10 cellular contexts compared by ENCODE assay signal in genomic region chr18:8603663-8604520, GRCh38. TPM values are rescaled to one million over a fixed set of nuclear protein-coding genes. Genes with fewer than 3 reads are reported as not detected.
A peak's percentile ranks its signal among the peaks of the same experiment; 100 is the strongest.
DNase-seq lines count a peak whose midpoint lies in the region; ATAC-seq and TF ChIP-seq lines count a peak whose summit lies in the region.
"Had no signal": no experiment of that assay in that cellular context is flagged by ENCODE, and none has a peak within 500 bp of the region (broad histone marks: within the 10 kb centered on the region; RNA-seq: fewer than 3 reads in every experiment).

No MANE protein-coding gene starts in this region.

- no peaks in the 10 kb centered on the region for H3K36me3 Mint-ChIP-seq in stimulated activated naive CD8-positive, alpha-beta T cell treated with anti-CD3 and anti-CD28 coated beads, Interleukin-15, Interleukin-2, amounts not matched to agents 100 ng/mL and 50 ng/mL, for 24 hours (ENCODE audit: low read depth)

- H3K27ac Mint-ChIP-seq in stimulated activated naive CD8-positive, alpha-beta T cell treated with anti-CD3 and anti-CD28 coated beads, Interleukin-15, Interleukin-2, amounts not matched to agents 100 ng/mL and 50 ng/mL, for 24 hours: no peak overlapping the region

- no peaks in the 10 kb centered on the region for H3K9me2 ChIP-seq in hepatocyte (replicated peaks; ENCODE audit: insufficient read depth)

- H3K27ac ChIP-seq in hepatocyte: no peak overlapping the region

- no peaks in the 10 kb centered on the region for H4K20me1 ChIP-seq in hepatocyte (ENCODE audit: insufficient read depth, poor library complexity, severe bottlenecking)

- ATAC-seq in stimulated activated naive CD8-positive, alpha-beta T cell treated with anti-CD3 and anti-CD28 coated beads, Interleukin-15, Interleukin-2, amounts not matched to agents 100 U/mL and 50 U/mL, for 24 hours: no peak

- H3K79me2 ChIP-seq in hepatocyte: no peaks in the 10 kb centered on the region

- no peak overlapping the region for H3K4me2 ChIP-seq in hepatocyte

- WGBS in hepatocyte (ENCODE audit: low lambda C conversion rate, missing lambda C conversion rate): 67% methylated on average over 14 of the region's 14 CpGs

- H3K27me3 Mint-ChIP-seq in stimulated activated naive CD8-positive, alpha-beta T cell treated with anti-CD3 and anti-CD28 coated beads, Interleukin-15, Interleukin-2, amounts not matched to agents 100 ng/mL and 50 ng/mL, for 24 hours: peaks cover 14% of the 10 kb centered on the region

- H3K36me3 ChIP-seq in hepatocyte (replicated peaks; ENCODE audit: insufficient read depth, low read depth): no peaks in the 10 kb centered on the region

- no peaks in the 10 kb centered on the region for H3K9me3 Mint-ChIP-seq in stimulated activated naive CD8-positive, alpha-beta T cell treated with anti-CD3 and anti-CD28 coated beads, Interleukin-15, Interleukin-2, amounts not matched to agents 100 ng/mL and 50 ng/mL, for 24 hours

- no peak overlapping the region for H2AFZ ChIP-seq in hepatocyte

- peak overlapping the region; percentile 46 for H3K4me3 ChIP-seq in choroid plexus epithelial cell (ENCODE audit: low read depth, low read length)
- no peak overlapping the region for H3K4me3 ChIP-seq in hepatocyte

- peak overlapping the region; percentile 30 for H3K4me3 Mint-ChIP-seq in stimulated activated naive CD8-positive, alpha-beta T cell treated with anti-CD3 and anti-CD28 coated beads, Interleukin-15, Interleukin-2, amounts not matched to agents 100 ng/mL and 50 ng/mL, for 24 hours

- peaks cover 10% of the 10 kb centered on the region for H3K4me1 ChIP-seq in hepatocyte (ENCODE audit: insufficient read depth)

- H3K4me1 Mint-ChIP-seq in stimulated activated naive CD8-positive, alpha-beta T cell treated with anti-CD3 and anti-CD28 coated beads, Interleukin-15, Interleukin-2, amounts not matched to agents 100 ng/mL and 50 ng/mL, for 24 hours (ENCODE audit: low read depth): peaks cover 43% of the 10 kb centered on the region

- TF ChIP-seq CTCF in choroid plexus epithelial cell (conservative IDR thresholded peaks at IDR 0.05; ENCODE audit: low read depth, low read length) (no peak), hepatocyte (IDR thresholded peaks at IDR 0.05; ENCODE audit: poor library complexity) (no peak)

- DNase-seq in stimulated activated naive CD8-positive, alpha-beta T cell treated with anti-CD3 and anti-CD28 coated beads, Interleukin-15, Interleukin-2, amounts not matched to agents 100 U/mL and 50 U/mL, for 24 hours: no peak
- peak; percentile 5 to 74 for DNase-seq in NOMO-1 (lab: John Stamatoyannopoulos, UW; ENCODE audit: unreplicated experiment in 2 of 2)
- peak; percentile 35 for DNase-seq in choroid plexus epithelial cell (ENCODE audit: low read depth)
- no peak for DNase-seq in NK-92 (lab: John Stamatoyannopoulos, UW; ENCODE audit: unreplicated experiment)
- no peak for DNase-seq in hepatocyte (ENCODE audit: low spot score)
- no peak for DNase-seq in NCI-H2196 (lab: John Stamatoyannopoulos, UW; ENCODE audit: unreplicated experiment)
- DNase-seq in stimulated activated CD4-positive, alpha-beta T cell treated with anti-CD3 and anti-CD28 coated beads, Interleukin-4, amount 100 ng/mL, for 1 hour: no peak
- DNase-seq: Calu3, NCI-H2081 had no signal

- H3K27me3 ChIP-seq in hepatocyte: peaks cover 3% of the 10 kb centered on the region

- H3K9me3 ChIP-seq in hepatocyte (ENCODE audit: low read depth): no peaks in the 10 kb centered on the region

RNA-seq across cellular contexts. Expression of gene RAB12, which starts 5.3 kb away (rescaled TPM):
- 28.6 and 33.2 TPM in 2 replicates for total RNA-seq in hepatocyte
- 4.0 and 4.7 TPM in 2 replicates for polyA plus RNA-seq in hepatocyte

Comparison
In these comparisons a context has a peak if more than half of its experiments do, and no peak if none do; other contexts are left out.
1. DNase-seq: peak in NOMO-1 (2 of 2) and choroid plexus epithelial cell (single experiment); none in stimulated activated naive CD8-positive, alpha-beta T cell treated with anti-CD3 and anti-CD28 coated beads, Interleukin-15, Interleukin-2, amounts not matched to agents 100 U/mL and 50 U/mL, for 24 hours (single experiment), NK-92 (single experiment), hepatocyte (single experiment), NCI-H2196 (single experiment) and stimulated activated CD4-positive, alpha-beta T cell treated with anti-CD3 and anti-CD28 coated beads, Interleukin-4, amount 100 ng/mL, for 1 hour (single experiment).